Comparison of ENCODE assay signal across 1 cellular context in genomic region chr9:73125651-73126050, GRCh38.
TF ChIP-seq lines count a peak whose summit lies in the region.

No MANE protein-coding gene starts in this region.

TF ChIP-seq in K562, 482 proteins besides CTCF, POLR2A, EP300 and RAD21 (continued from another document):
- TF ChIP-seq CHD4 (IDR thresholded peaks at IDR 0.05; ENCODE audit: insufficient read depth, insufficient replicate concordance, low read depth, low read length, poor library complexity, severe bottlenecking), result no peak
- TF ChIP-seq NFRKB (IDR thresholded peaks at IDR 0.05; ENCODE audit: low read depth), result no peak
- no peak for TF ChIP-seq MITF (IDR thresholded peaks at IDR 0.05)
- 0 out of 2 replicates have a peak, but pooled peaks have one; percentile 18 for TF ChIP-seq FOSL1 (tag; conservative IDR thresholded peaks at IDR 0.05)
- no peak for TF ChIP-seq MLX (CRISPR knock-in tag; conservative IDR thresholded peaks at IDR 0.05)
- TF ChIP-seq POU5F1 (IDR thresholded peaks at IDR 0.05; ENCODE audit: borderline replicate concordance, low read depth, low read length, partially characterized antibody), result no peak
- TF ChIP-seq ATF3 (IDR thresholded peaks at IDR 0.05), result peak; percentile 15; the same call in 1 of the 2 replicates
- TF ChIP-seq ATF3 (CRISPR knock-in tag; conservative IDR thresholded peaks at IDR 0.05), result no peak
- no peak for TF ChIP-seq SRSF9 (IDR thresholded peaks at IDR 0.05; ENCODE audit: borderline replicate concordance, low read depth, low read length)
- no peak for TF ChIP-seq HNRNPH1 (optimal IDR thresholded peaks at IDR 0.05; ENCODE audit: low read depth, low read length)
- no peak for TF ChIP-seq SUPT5H (IDR thresholded peaks at IDR 0.05)
- no peak for TF ChIP-seq NR2C2 (CRISPR knock-in tag; IDR thresholded peaks at IDR 0.05)
- TF ChIP-seq NR2C2 (tag; IDR thresholded peaks at IDR 0.05), result no peak
- peak; percentile 48 for TF ChIP-seq RBM25 (IDR thresholded peaks at IDR 0.05; ENCODE audit: low read depth, low read length, severe bottlenecking)
- no peak for TF ChIP-seq ZFPM2 (CRISPR knock-in tag; IDR thresholded peaks at IDR 0.05)
- TF ChIP-seq STAG1 (CRISPR knock-in tag; IDR thresholded peaks at IDR 0.05; ENCODE audit: borderline replicate concordance), result no peak
- no peak for TF ChIP-seq SMAD3 (CRISPR knock-in tag; conservative IDR thresholded peaks at IDR 0.05)
- no peak for TF ChIP-seq STAT6 (CRISPR knock-in tag; IDR thresholded peaks at IDR 0.05)
- no peak for TF ChIP-seq NFATC3 (IDR thresholded peaks at IDR 0.05)
TF ChIP-seq in K562: peak in this region for 3.
